ENCODE assay signal across 13 cellular contexts in the genomic region with DNA sequence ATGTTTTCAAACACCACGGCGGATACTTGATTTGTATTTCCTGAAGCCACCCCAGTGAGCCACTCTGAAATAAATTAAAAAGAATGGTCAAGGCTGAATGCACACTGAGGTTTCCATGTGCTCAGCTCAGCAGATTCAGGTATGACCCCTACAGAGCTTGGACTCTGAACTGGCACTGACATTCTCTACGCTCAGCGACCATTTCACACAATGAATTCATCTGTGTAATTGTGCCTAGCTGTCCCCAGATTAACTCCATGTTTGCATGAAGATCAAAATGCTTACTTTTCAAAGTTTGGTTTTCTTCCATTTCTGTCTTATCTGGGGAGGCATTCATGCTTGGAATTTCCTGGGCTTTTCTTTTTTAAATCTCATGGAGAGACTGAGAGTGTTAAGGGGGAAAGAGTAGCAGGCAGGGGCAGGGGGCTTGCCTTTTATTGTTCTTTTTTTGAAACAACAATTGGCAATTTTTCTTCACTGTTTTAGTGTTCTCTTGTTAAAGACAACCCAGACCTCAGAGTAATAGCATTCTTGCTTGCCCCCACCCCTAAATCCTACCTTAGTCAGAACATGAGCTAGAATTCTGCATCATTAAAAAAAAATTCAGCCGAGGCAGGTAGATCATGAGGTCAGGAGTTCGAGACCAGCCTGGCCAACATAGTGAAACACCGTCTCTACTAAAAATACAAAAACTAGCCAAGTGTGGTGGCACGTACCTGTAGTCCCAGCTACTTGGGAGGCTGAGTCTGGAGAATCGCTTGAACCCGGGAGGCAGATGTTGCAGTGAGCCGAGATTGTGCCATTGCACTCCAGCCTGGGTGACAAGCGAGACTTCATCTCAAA.
DNase-seq lines count a peak whose midpoint lies in the region; ATAC-seq and TF ChIP-seq lines count a peak whose summit lies in the region.
"Had no signal": no experiment of that assay in that cellular context is flagged by ENCODE, and none has a peak within 500 bp of the region (broad histone marks: within the 10 kb centered on the region; RNA-seq: fewer than 3 reads in every experiment).

No MANE protein-coding gene starts in this region.

- WGBS in gastroesophageal sphincter (ENCODE audit: low coverage in 1 of 2), 2 donors: 52 to 76% methylated on average over 3 to 12 of the region's 12 CpGs

- no peak for TF ChIP-seq POLR2A in gastroesophageal sphincter (IDR thresholded peaks at IDR 0.05)

- H3K27ac ChIP-seq in gastroesophageal sphincter: no peak overlapping the region
- H3K27ac ChIP-seq: right atrium auricular region had no signal

- ATAC-seq in GM21447 (IDR thresholded peaks at IDR 0.05; ENCODE audit: unreplicated experiment) (peak; percentile 46), GM21515 (IDR thresholded peaks at IDR 0.05; ENCODE audit: unreplicated experiment) (no peak), gastroesophageal sphincter (no peak)

- H3K9me3 ChIP-seq in gastroesophageal sphincter: no peaks in the 10 kb centered on the region
- H3K9me3 ChIP-seq: right atrium auricular region had no signal

- no peaks in the 10 kb centered on the region for H3K36me3 ChIP-seq in gastroesophageal sphincter
- H3K36me3 ChIP-seq: right atrium auricular region had no signal

- no peak for TF ChIP-seq RAD21 in Ishikawa (IDR thresholded peaks at IDR 0.05; ENCODE audit: low read depth)

- H3K4me3 ChIP-seq in GM08714 (ENCODE audit: low read length) (peak overlapping the region; percentile 3; the same call in 1 of the 2 replicates), gastroesophageal sphincter (no peak overlapping the region)
- H3K4me3 ChIP-seq: right atrium auricular region had no signal

- intact Hi-C loops in posterior vena cava (cut with DNase I): no loop called here

- H3K4me1 ChIP-seq in gastroesophageal sphincter: no peaks in the 10 kb centered on the region
- H3K4me1 ChIP-seq: right atrium auricular region had no signal

- peak; percentile 76 for TF ChIP-seq EP300 in Ishikawa (IDR thresholded peaks at IDR 0.05; ENCODE audit: borderline replicate concordance)
- TF ChIP-seq EP300 in gastroesophageal sphincter (IDR thresholded peaks at IDR 0.05): no peak

- DNase-seq in kidney tubule cell (ENCODE audit: low spot score) (peak; percentile 88), posterior vena cava (ENCODE audit: low spot score) (no peak), SIG-M5 (lab: John Stamatoyannopoulos, UW) (no peak)
- DNase-seq: activated CD4-positive, alpha-beta T cell treated with anti-CD3 and anti-CD28 coated beads, Interleukin-2, amount 50 U/mL, for 1 hour; activated naive CD8-positive, alpha-beta T cell treated with anti-CD3 and anti-CD28 coated beads for 36 hours; glutamatergic neuron; mammary epithelial cell had no signal

- H3K27me3 ChIP-seq in gastroesophageal sphincter: peaks cover 7% of the 10 kb centered on the region
- H3K27me3 ChIP-seq: right atrium auricular region had no signal

- TF ChIP-seq CTCF in gastroesophageal sphincter (IDR thresholded peaks at IDR 0.05): no peak

TF ChIP-seq in Ishikawa, 13 proteins besides CTCF, POLR2A, EP300 and RAD21:
- TF ChIP-seq TAF1 (IDR thresholded peaks at IDR 0.05; ENCODE audit: low read depth) (no peak), EGR1 (IDR thresholded peaks at IDR 0.05) (no peak), TCF12 (IDR thresholded peaks at IDR 0.05; ENCODE audit: low read depth) (peak; percentile 87), YY1 (IDR thresholded peaks at IDR 0.05; ENCODE audit: low read depth) (peak; percentile 29; the same call in 1 of the 2 replicates), CREB1 (IDR thresholded peaks at IDR 0.05; ENCODE audit: low read depth) (no peak), ZBTB7A (IDR thresholded peaks at IDR 0.05; ENCODE audit: low read depth) (no peak), TEAD4 (IDR thresholded peaks at IDR 0.05) (peak; percentile 79), NFIC (IDR thresholded peaks at IDR 0.05) (peak; percentile 88)
- TF ChIP-seq, protein P1, sequence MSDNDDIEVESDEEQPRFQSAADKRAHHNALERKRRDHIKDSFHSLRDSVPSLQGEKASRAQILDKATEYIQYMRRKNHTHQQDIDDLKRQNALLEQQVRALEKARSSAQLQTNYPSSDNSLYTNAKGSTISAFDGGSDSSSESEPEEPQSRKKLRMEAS (IDR thresholded peaks at IDR 0.05): peak; percentile 76
- TF ChIP-seq, protein P2, sequence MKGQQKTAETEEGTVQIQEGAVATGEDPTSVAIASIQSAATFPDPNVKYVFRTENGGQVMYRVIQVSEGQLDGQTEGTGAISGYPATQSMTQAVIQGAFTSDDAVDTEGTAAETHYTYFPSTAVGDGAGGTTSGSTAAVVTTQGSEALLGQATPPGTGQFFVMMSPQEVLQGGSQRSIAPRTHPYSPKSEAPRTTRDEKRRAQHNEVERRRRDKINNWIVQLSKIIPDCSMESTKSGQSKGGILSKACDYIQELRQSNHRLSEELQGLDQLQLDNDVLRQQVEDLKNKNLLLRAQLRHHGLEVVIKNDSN (IDR thresholded peaks at IDR 0.05): peak; percentile 11; the same call in 1 of the 2 replicates
